In genomic region chr1:160953030-160953429, GRCh38 we compare ENCODE assay signal across 30 cellular contexts. TPM values are rescaled to one million over a fixed set of nuclear protein-coding genes. Genes with fewer than 3 reads are reported as not detected.
DNase-seq lines count a peak whose midpoint lies in the region; ATAC-seq, FAIRE-seq and TF ChIP-seq lines count a peak whose summit lies in the region.
"Had no signal": no experiment of that assay in that cellular context is flagged by ENCODE, and none has a peak within 500 bp of the region (broad histone marks: within the 10 kb centered on the region; RNA-seq: fewer than 3 reads in every experiment).

No MANE protein-coding gene starts in this region.

- H3K4me1 ChIP-seq in right cardiac atrium (ENCODE audit: control insufficient read depth, insufficient read depth, low read length) (peaks cover 5% of the 10 kb centered on the region), endothelial cell of umbilical vein (ENCODE audit: control insufficient read depth, extremely low read depth, insufficient read depth, low read length) (no peaks in the 10 kb centered on the region), foreskin keratinocyte (peaks cover 10% of the 10 kb centered on the region), aorta (ENCODE audit: control insufficient read depth in 1 of 2, insufficient read depth in 2 of 2, low read length in 2 of 2) (no peaks in the 10 kb centered on the region), small intestine (ENCODE audit: control insufficient read depth in 2 of 2, insufficient read depth in 1 of 2, low read depth in 1 of 2, low read length in 1 of 2) (peaks cover 0 to 1% of the 10 kb centered on the region in 2 donors)
- H3K4me1 ChIP-seq: BE2C, pancreas had no signal

- no peak overlapping the region for H2AFZ ChIP-seq in endothelial cell of umbilical vein (ENCODE audit: low read depth, low read length)
- H2AFZ ChIP-seq: hepatocyte had no signal

- CTCF ChIA-PET in endothelial cell of umbilical vein (lab: Charles Lee): interaction anchor here (0.7 to 4.8 kb wide), 10 partner anchors 9 to 278 kb away, joined by 3 to 57 read pairs (median 4); no protein-coding TSS in a partner anchor

- no peak for TF ChIP-seq CTCF in endothelial cell of umbilical vein (IDR thresholded peaks at IDR 0.05; ENCODE audit: extremely low read depth in 1 of 2, insufficient read depth in 1 of 2, low read depth in 1 of 2, low read length in 2 of 2)
- no peak for TF ChIP-seq CTCF in foreskin keratinocyte (conservative IDR thresholded peaks at IDR 0.05)

- H3K27ac ChIP-seq in right cardiac atrium (ENCODE audit: low read length) (no peak overlapping the region), endothelial cell of umbilical vein (ENCODE audit: insufficient read depth, low read depth, low read length) (no peak overlapping the region), foreskin keratinocyte (peak overlapping the region; percentile 64), aorta (ENCODE audit: low read depth in 1 of 2, low read length in 2 of 2) (no peak overlapping the region), small intestine (ENCODE audit: low read depth in 1 of 2, low read length in 1 of 2) (no peak overlapping the region)
- H3K27ac ChIP-seq: hepatocyte, pancreas had no signal

- peak; percentile 78 to 91 for ATAC-seq in right cardiac atrium
- ATAC-seq in Right ventricle myocardium inferior: no peak
- ATAC-seq in foreskin keratinocyte: no peak
- ATAC-seq in aorta (ENCODE audit: low FRiP score): peak; percentile 34
- no peak for ATAC-seq in GM21423 (IDR thresholded peaks at IDR 0.05; ENCODE audit: unreplicated experiment)
- ATAC-seq: left lobe of liver; natural killer cell treated with Interleukin-12 subunit alpha and Interleukin-12 subunit beta and Interleukin-15 and Interleukin-18, amount 100 ng/mL, for 72 hours; WTC11 had no signal

- H3K27me3 ChIP-seq in right cardiac atrium (ENCODE audit: control insufficient read depth, insufficient read depth) (no peaks in the 10 kb centered on the region), endothelial cell of umbilical vein (ENCODE audit: control insufficient read depth in 2 of 2, insufficient read depth in 2 of 2, low read length in 2 of 2) (peaks cover 4 to 7% of the 10 kb centered on the region in 2 experiments), foreskin keratinocyte (no peaks in the 10 kb centered on the region), aorta (ENCODE audit: control insufficient read depth in 1 of 2, insufficient read depth in 2 of 2, low read length in 1 of 2) (no peaks in the 10 kb centered on the region), small intestine (ENCODE audit: control insufficient read depth in 2 of 2, insufficient read depth in 2 of 2, low read length in 2 of 2) (no peaks in the 10 kb centered on the region)
- H3K27me3 ChIP-seq: hepatocyte, pancreas had no signal

- H3K9ac ChIP-seq in endothelial cell of umbilical vein (replicated peaks; ENCODE audit: extremely low read depth, insufficient read depth, low read length): no peak overlapping the region

- H3K36me3 ChIP-seq in endothelial cell of umbilical vein (ENCODE audit: control insufficient read depth in 2 of 2, extremely low read depth in 1 of 2, insufficient read depth in 2 of 2, low read length in 2 of 2) (no peaks in the 10 kb centered on the region), aorta (ENCODE audit: control insufficient read depth in 1 of 2, insufficient read depth in 2 of 2, low read length in 1 of 2) (no peaks in the 10 kb centered on the region), small intestine (ENCODE audit: control insufficient read depth in 2 of 2, insufficient read depth in 2 of 2, low read length in 2 of 2) (no peaks in the 10 kb centered on the region)
- H3K36me3 ChIP-seq: BE2C, pancreas had no signal

- no peaks in the 10 kb centered on the region for H3K79me2 ChIP-seq in endothelial cell of umbilical vein (ENCODE audit: control insufficient read depth, insufficient read depth, low read length)
- H3K79me2 ChIP-seq: hepatocyte had no signal

- no peak overlapping the region for H3K4me2 ChIP-seq in endothelial cell of umbilical vein (ENCODE audit: insufficient read depth, low read length)
- H3K4me2 ChIP-seq: hepatocyte had no signal

- intact Hi-C loops in right cardiac atrium (cut with DNase I) (loop anchor here (5.0 to 10.0 kb wide), 4 partner anchors 116 to 228 kb away; no protein-coding TSS in a partner anchor), Right ventricle myocardium inferior (cut with DNase I) (loop anchor here (5.0 kb wide), 1 partner anchor 226 kb away; no protein-coding TSS in a partner anchor), endothelial cell of umbilical vein (cut with micrococcal nuclease) (loop anchor here (2.0 kb wide), 1 partner anchor 172 kb away; no protein-coding TSS in a partner anchor), aorta (cut with DNase I) (loop anchor here in 1 of 2 donors (10.0 kb wide), 1 partner anchor 228 kb away; no protein-coding TSS in a partner anchor)

- FAIRE-seq in endothelial cell of umbilical vein (lab: Jason Lieb, UNC): no peak
- FAIRE-seq in small intestine (lab: Jason Lieb, UNC): no peak
- FAIRE-seq: frontal cortex, GM18507, pancreas had no signal

- 64% methylated on average over 3 of the region's 3 CpGs for WGBS in right cardiac atrium
- WGBS in aorta, 2 donors: 64 to 69% methylated on average over 3 of the region's 3 CpGs
- 78 to 85% (median 84%) methylated on average over 3 of the region's 3 CpGs for WGBS in small intestine, 3 donors

- DNase-seq in right cardiac atrium (peak in 2 of 3 donors; percentile 69 to 86), Right ventricle myocardium inferior (ENCODE audit: missing footprints) (no peak), endothelial cell of umbilical vein (ENCODE audit: low read depth, low spot score) (peak; percentile 25), foreskin keratinocyte (peak in 1 of 2 donors; percentile 23), aorta (no peak), small intestine (no peak), NCI-H1694 (lab: John Stamatoyannopoulos, UW) (no peak)
- DNase-seq: activated CD8-positive, alpha-beta memory T cell treated with anti-CD3 and anti-CD28 coated beads, Interleukin-2, amount 50 U/mL, for 4 hours; BE2C; DMS79; GF-D8; midbrain; NCI-H1417 treated with DMSO at 0.1 percent for 48 hours; NCI-H2107; NCI-H446 treated with DMSO at 0.1 percent for 48 hours; pancreas; T1000 had no signal

- H4K20me1 ChIP-seq in endothelial cell of umbilical vein (replicated peaks; ENCODE audit: control insufficient read depth, extremely low read depth, insufficient read depth, low read length): no peaks in the 10 kb centered on the region

- no peaks in the 10 kb centered on the region for H3K9me3 ChIP-seq in right cardiac atrium (ENCODE audit: control insufficient read depth, low read length)
- H3K9me3 ChIP-seq in endothelial cell of umbilical vein (replicated peaks; ENCODE audit: control insufficient read depth, insufficient read depth, low read length): no peaks in the 10 kb centered on the region
- H3K9me3 ChIP-seq in aorta (ENCODE audit: control insufficient read depth, low read length): no peaks in the 10 kb centered on the region
- no peaks in the 10 kb centered on the region for H3K9me3 ChIP-seq in small intestine (ENCODE audit: control insufficient read depth, low read depth)
- H3K9me3 ChIP-seq: BE2C, pancreas had no signal

- H3K4me3 ChIP-seq in right cardiac atrium (ENCODE audit: low read length): no peak overlapping the region
- H3K4me3 ChIP-seq in endothelial cell of umbilical vein (replicated peaks in 1 of 3; ENCODE audit: insufficient read depth in 1 of 3, low read depth in 1 of 3, low read length in 3 of 3): no peak overlapping the region
- H3K4me3 ChIP-seq in aorta (ENCODE audit: low read length in 2 of 2): no peak overlapping the region
- H3K4me3 ChIP-seq in small intestine (ENCODE audit: low read depth in 1 of 2, low read length in 2 of 2): no peak overlapping the region
- H3K4me3 ChIP-seq: coronary artery, hepatocyte, pancreas had no signal

- POLR2A ChIA-PET in endothelial cell of umbilical vein (lab: Charles Lee): no interaction called here

- dilution Hi-C loops in endothelial cell of umbilical vein (cut with MboI; ENCODE audit: extremely low pct_ligation_motif_present, low sequenced_read_pairs): no loop called here

- BruUV-seq in endothelial cell of umbilical vein (replicated peaks; lab: Mats Ljungman, UMichigan): no TSS peak

- no peaks in the 10 kb centered on the region for H3K9me1 ChIP-seq in endothelial cell of umbilical vein (replicated peaks; ENCODE audit: control insufficient read depth, extremely low read depth, insufficient read depth, low read length)

- no peak for TF ChIP-seq POLR2A in endothelial cell of umbilical vein (IDR thresholded peaks at IDR 0.05; ENCODE audit: low read depth, low read length)

TF ChIP-seq in endothelial cell of umbilical vein, 7 proteins besides CTCF, POLR2A, EP300 and RAD21:
- no peak for TF ChIP-seq JUN (IDR thresholded peaks at IDR 0.05; ENCODE audit: borderline replicate concordance, insufficient read depth, insufficient read length, low read depth)
- no peak for TF ChIP-seq MYC (IDR thresholded peaks at IDR 0.05; ENCODE audit: low read depth, low read length)
- no peak for TF ChIP-seq POLR2AphosphoS5 (IDR thresholded peaks at IDR 0.05; ENCODE audit: insufficient read depth, low read depth, low read length)

RNA-seq across cellular contexts. Expression of gene ITLN2, which starts 1.6 kb away (rescaled TPM):
- total RNA-seq in right cardiac atrium (1 to 10 TPM in 2 of 4 donors, under 1 TPM in 2; 0.58 to 2.1 (median 0.94) TPM), Right ventricle myocardium inferior (not detected), endothelial cell of umbilical vein (not detected in 2 replicates), foreskin keratinocyte (not detected in 2 replicates), aorta (not detected)
- polyA plus RNA-seq in right cardiac atrium (0.88 TPM), endothelial cell of umbilical vein (0.32 and 0.46 TPM in 2 replicates), foreskin keratinocyte (not detected in 2 replicates), aorta (1 to 10 TPM; 4.5 to 5.5 TPM), small intestine (100 to 1,000 TPM in 1 of 3 donors, 10 to 100 TPM in 2; 33.8 to 318 (median 90.2) TPM)
- 0.08 and 0.13 TPM in 2 replicates for polyA plus RNA-seq in endothelial cell of umbilical vein (2011; cell fraction: cytosol; rRNA removed)
- 0.26 TPM in 1 of 2 replicates, not detected in the other for polyA plus RNA-seq in endothelial cell of umbilical vein (2011; cell fraction: nucleus; rRNA removed)
- polyA plus RNA-seq in endothelial cell of umbilical vein (2012): not detected in 2 replicates
- polyA minus RNA-seq in endothelial cell of umbilical vein: 0.93 TPM in 1 of 2 replicates, not detected in the other
- not detected for polyA minus RNA-seq in endothelial cell of umbilical vein (2011; cell fraction: cytosol; rRNA and poly(A)+ RNA removed)
- polyA minus RNA-seq in endothelial cell of umbilical vein (2011; cell fraction: nucleus; rRNA and poly(A)+ RNA removed): 1.3 TPM in 1 of 2 replicates, not detected in the other
- total RNA-seq: A673; activated T-helper 2 cell treated with anti-CD3 and anti-CD28 coated beads, Interferon-gamma antibody, Interleukin-2, Interleukin-4, amounts not matched to agents 10 μg/mL and 5 μg/mL and 100 μg/mL, durations not matched to agents 14 hours and 24 hours and 36 hours; frontal cortex; left lobe of liver; M059J; natural killer cell treated with Interleukin-12 subunit alpha and Interleukin-12 subunit beta and Interleukin-15 and Interleukin-18, amount 100 ng/mL, for 72 hours; pancreas; subcutaneous adipose tissue; urinary bladder had no signal

Comparison
In these comparisons a context has a peak if more than half of its experiments do, and no peak if none do; other contexts are left out.
1. ATAC-seq: peak in right cardiac atrium (2 of 2) and aorta (single experiment); none in Right ventricle myocardium inferior (single experiment), foreskin keratinocyte (single experiment) and GM21423 (single experiment).
2. DNase-seq: peak in right cardiac atrium (2 of 3) and endothelial cell of umbilical vein (single experiment); none in Right ventricle myocardium inferior (single experiment), aorta (0 of 2), small intestine (single experiment) and NCI-H1694 (single experiment).